1 cellular context compared by ENCODE assay signal in genomic region chr1:37342736-37343135, GRCh38.
TF ChIP-seq lines count a peak whose summit lies in the region.

No MANE protein-coding gene starts in this region.

TF ChIP-seq in HCT116, 20 proteins besides CTCF, POLR2A, EP300 and RAD21:
- no peak for TF ChIP-seq FOSL1 (IDR thresholded peaks at IDR 0.05; ENCODE audit: low read depth)
- TF ChIP-seq, protein P1, sequence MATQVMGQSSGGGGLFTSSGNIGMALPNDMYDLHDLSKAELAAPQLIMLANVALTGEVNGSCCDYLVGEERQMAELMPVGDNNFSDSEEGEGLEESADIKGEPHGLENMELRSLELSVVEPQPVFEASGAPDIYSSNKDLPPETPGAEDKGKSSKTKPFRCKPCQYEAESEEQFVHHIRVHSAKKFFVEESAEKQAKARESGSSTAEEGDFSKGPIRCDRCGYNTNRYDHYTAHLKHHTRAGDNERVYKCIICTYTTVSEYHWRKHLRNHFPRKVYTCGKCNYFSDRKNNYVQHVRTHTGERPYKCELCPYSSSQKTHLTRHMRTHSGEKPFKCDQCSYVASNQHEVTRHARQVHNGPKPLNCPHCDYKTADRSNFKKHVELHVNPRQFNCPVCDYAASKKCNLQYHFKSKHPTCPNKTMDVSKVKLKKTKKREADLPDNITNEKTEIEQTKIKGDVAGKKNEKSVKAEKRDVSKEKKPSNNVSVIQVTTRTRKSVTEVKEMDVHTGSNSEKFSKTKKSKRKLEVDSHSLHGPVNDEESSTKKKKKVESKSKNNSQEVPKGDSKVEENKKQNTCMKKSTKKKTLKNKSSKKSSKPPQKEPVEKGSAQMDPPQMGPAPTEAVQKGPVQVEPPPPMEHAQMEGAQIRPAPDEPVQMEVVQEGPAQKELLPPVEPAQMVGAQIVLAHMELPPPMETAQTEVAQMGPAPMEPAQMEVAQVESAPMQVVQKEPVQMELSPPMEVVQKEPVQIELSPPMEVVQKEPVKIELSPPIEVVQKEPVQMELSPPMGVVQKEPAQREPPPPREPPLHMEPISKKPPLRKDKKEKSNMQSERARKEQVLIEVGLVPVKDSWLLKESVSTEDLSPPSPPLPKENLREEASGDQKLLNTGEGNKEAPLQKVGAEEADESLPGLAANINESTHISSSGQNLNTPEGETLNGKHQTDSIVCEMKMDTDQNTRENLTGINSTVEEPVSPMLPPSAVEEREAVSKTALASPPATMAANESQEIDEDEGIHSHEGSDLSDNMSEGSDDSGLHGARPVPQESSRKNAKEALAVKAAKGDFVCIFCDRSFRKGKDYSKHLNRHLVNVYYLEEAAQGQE (IDR thresholded peaks at IDR 0.05; ENCODE audit: low read depth): no peak
- no peak for TF ChIP-seq EGR1 (IDR thresholded peaks at IDR 0.05; ENCODE audit: low read depth)
- no peak for TF ChIP-seq EZH2 (IDR thresholded peaks at IDR 0.05)
